Comparison of ENCODE assay signal across 10 cellular contexts in the genomic region with DNA sequence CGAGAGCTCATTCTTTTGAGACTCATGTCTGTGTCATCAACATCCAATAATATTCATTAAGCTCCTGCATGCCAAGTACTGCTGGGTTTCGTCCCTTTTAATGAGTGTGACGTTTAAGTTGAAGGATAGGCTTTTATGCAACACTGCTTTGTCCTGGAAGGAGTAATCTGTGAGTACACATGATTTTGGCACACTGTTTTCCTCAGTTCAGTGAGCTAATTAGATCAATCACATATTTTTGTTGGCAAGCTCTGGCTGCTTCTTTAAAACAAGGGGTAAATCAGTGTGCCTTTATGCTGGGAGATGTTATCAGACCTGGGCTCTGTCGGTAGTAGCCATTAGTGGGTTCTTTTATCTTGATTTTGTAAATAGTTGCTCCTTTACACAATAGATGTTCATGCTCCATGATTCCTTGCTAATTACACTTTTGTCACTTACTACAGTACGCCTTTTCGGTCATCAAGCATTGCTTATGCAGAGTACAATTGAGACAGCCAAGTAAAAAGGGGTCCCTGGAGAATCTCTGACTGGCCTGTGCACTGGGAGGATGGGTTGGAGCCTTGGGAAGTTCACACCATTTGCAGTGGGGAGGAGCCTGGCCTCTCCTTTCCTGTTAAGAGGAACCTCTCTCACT.
DNase-seq lines count a peak whose midpoint lies in the region; ATAC-seq, FAIRE-seq and TF ChIP-seq lines count a peak whose summit lies in the region.
"Had no signal": no experiment of that assay in that cellular context is flagged by ENCODE, and none has a peak within 500 bp of the region (broad histone marks: within the 10 kb centered on the region; RNA-seq: fewer than 3 reads in every experiment).

No MANE protein-coding gene starts in this region.

- H3K27ac ChIP-seq in endodermal cell (ENCODE audit: low read depth, low read length) (no peak overlapping the region), kidney (ENCODE audit: low read depth in 2 of 2, low read length in 2 of 2) (no peak overlapping the region)

- peaks cover 3% of the 10 kb centered on the region for H3K36me3 Mint-ChIP-seq in endodermal cell (ENCODE audit: low read depth)
- peaks cover 6% of the 10 kb centered on the region for H3K36me3 Mint-ChIP-seq in progenitor cell of endocrine pancreas (ENCODE audit: insufficient read depth)

- DNase-seq in ELR (ENCODE audit: low read depth) (peak; percentile 83), NCI-H446 treated with DMSO at 0.1 percent for 48 hours (lab: John Stamatoyannopoulos, UW) (peak; percentile 18), endodermal cell (peak; percentile 71), progenitor cell of endocrine pancreas (ENCODE audit: low spot score, unreplicated experiment) (no peak), kidney (no peak), DMS114 treated with DMSO at 0.1 percent for 48 hours (lab: John Stamatoyannopoulos, UW; ENCODE audit: unreplicated experiment) (no peak)
- DNase-seq: activated effector memory CD4-positive, alpha-beta T cell treated with anti-CD3 and anti-CD28 coated beads, Interleukin-2, amount 50 U/mL, for 16 hours had no signal

- H3K4me1 Mint-ChIP-seq in endodermal cell (peaks cover 25% of the 10 kb centered on the region), progenitor cell of endocrine pancreas (ENCODE audit: low read depth) (peaks cover 21% of the 10 kb centered on the region)

- H3K27ac Mint-ChIP-seq in endodermal cell (peak overlapping the region; percentile 81), progenitor cell of endocrine pancreas (peak overlapping the region; percentile 37)

- ATAC-seq in HG03280 (IDR thresholded peaks at IDR 0.05; ENCODE audit: unreplicated experiment), result no peak
- no peak for ATAC-seq in GM21526 (IDR thresholded peaks at IDR 0.05; ENCODE audit: low FRiP score, unreplicated experiment)

- no peaks in the 10 kb centered on the region for H3K27me3 Mint-ChIP-seq in endodermal cell (ENCODE audit: insufficient read depth)
- H3K27me3 Mint-ChIP-seq in progenitor cell of endocrine pancreas, result no peaks in the 10 kb centered on the region

- no peak for TF ChIP-seq CTCF in endodermal cell (conservative IDR thresholded peaks at IDR 0.05)
- no peak for TF ChIP-seq CTCF in progenitor cell of endocrine pancreas (IDR thresholded peaks at IDR 0.05; ENCODE audit: unreplicated experiment)
- TF ChIP-seq CTCF in kidney (IDR thresholded peaks at IDR 0.05; ENCODE audit: borderline replicate concordance, extremely low read depth, insufficient read depth), result no peak

- peaks cover 15% of the 10 kb centered on the region for H3K4me1 ChIP-seq in endodermal cell (ENCODE audit: control insufficient read depth, insufficient read depth, low read length)
- H3K4me1 ChIP-seq in kidney (ENCODE audit: control insufficient read depth in 1 of 2, insufficient read depth in 1 of 2, low read depth in 1 of 2, low read length in 2 of 2), result peaks cover 0 to 10% of the 10 kb centered on the region in 2 donors

- H3K9ac ChIP-seq in endodermal cell (ENCODE audit: extremely low read depth, low read length, poor library complexity, severe bottlenecking) (no peak overlapping the region), kidney (ENCODE audit: low read length in 2 of 2) (no peak overlapping the region)

- H3K4me3 ChIP-seq in endodermal cell (ENCODE audit: low read length), result peak overlapping the region; percentile 2
- no peak overlapping the region for H3K4me3 ChIP-seq in kidney (ENCODE audit: low read length in 2 of 2)

- H3K9me3 ChIP-seq in endodermal cell (ENCODE audit: control insufficient read depth, low read length), result peaks cover under 1% of the 10 kb centered on the region
- no peaks in the 10 kb centered on the region for H3K9me3 ChIP-seq in kidney (ENCODE audit: control insufficient read depth in 1 of 2, low read length in 2 of 2)

- H3K36me3 ChIP-seq in endodermal cell (ENCODE audit: control insufficient read depth, insufficient read depth, low read length) (no peaks in the 10 kb centered on the region), kidney (ENCODE audit: control insufficient read depth in 1 of 2, insufficient read depth in 2 of 2, low read length in 2 of 2) (no peaks in the 10 kb centered on the region)

- intact Hi-C loops in kidney (cut with DNase I), result no loop called here

- H3K4me3 Mint-ChIP-seq in endodermal cell (peak overlapping the region; percentile 2), progenitor cell of endocrine pancreas (ENCODE audit: low read depth) (no peak overlapping the region)

- no peak for FAIRE-seq in kidney (lab: Jason Lieb, UNC)
- FAIRE-seq: G401.6 had no signal

- WGBS in endodermal cell (ENCODE audit: insufficient coverage in 1 of 2, insufficient read length in 1 of 2), 2 experiments, result 79 to 86% methylated on average over 3 to 6 of the region's 6 CpGs

- H3K9me3 Mint-ChIP-seq in endodermal cell (no peaks in the 10 kb centered on the region), progenitor cell of endocrine pancreas (ENCODE audit: low read depth) (no peaks in the 10 kb centered on the region)

- H3K27me3 ChIP-seq in endodermal cell (ENCODE audit: control insufficient read depth, insufficient read depth, low read length, poor library complexity, severe bottlenecking), result no peaks in the 10 kb centered on the region

Comparison
In these comparisons a context has a peak if more than half of its experiments do, and no peak if none do; other contexts are left out.
1. DNase-seq: peak in ELR (single experiment), NCI-H446 treated with DMSO at 0.1 percent for 48 hours (single experiment) and endodermal cell (single experiment); none in progenitor cell of endocrine pancreas (single experiment), kidney (single experiment) and DMS114 treated with DMSO at 0.1 percent for 48 hours (single experiment).